In the genomic region with DNA sequence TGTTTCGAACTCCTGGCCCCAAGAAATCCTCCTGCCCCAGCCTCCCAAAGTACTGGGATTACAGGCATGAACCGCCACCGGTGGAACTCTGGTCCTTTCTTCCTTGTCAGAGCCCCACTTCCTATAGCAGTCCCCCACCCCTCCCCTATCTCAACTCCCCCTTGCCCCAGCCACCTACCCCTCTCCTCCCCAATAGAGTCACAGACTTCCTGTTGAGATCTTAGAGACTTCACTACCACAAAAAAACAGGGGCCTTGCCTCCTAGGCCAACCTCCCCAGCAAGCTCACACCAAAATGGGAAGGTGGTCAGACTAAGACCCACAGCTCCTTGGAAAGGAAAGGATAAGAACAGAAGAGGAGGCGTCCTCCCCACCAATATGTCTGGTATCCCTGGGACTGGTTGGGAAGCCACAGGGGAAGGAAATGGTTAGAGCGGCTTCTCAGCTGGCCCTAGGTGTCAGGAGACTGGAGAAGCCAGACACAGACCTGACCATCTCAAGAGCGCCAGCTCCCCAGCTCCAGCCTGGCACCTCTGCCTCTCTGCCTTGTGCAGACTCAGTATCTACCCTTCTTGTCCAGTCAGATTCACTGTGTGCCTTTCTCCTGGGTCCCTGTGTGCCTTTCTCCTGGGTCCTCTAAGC, we compare ENCODE assay signal across 2 cellular contexts.
TF ChIP-seq lines count a peak whose summit lies in the region.

No MANE protein-coding gene starts in this region.

TF ChIP-seq in GM23338, 12 proteins besides CTCF, POLR2A, EP300 and RAD21:
- no peak for TF ChIP-seq EZH2phosphoT487 (IDR thresholded peaks at IDR 0.05; ENCODE audit: unreplicated experiment)
- TF ChIP-seq, protein P1, sequence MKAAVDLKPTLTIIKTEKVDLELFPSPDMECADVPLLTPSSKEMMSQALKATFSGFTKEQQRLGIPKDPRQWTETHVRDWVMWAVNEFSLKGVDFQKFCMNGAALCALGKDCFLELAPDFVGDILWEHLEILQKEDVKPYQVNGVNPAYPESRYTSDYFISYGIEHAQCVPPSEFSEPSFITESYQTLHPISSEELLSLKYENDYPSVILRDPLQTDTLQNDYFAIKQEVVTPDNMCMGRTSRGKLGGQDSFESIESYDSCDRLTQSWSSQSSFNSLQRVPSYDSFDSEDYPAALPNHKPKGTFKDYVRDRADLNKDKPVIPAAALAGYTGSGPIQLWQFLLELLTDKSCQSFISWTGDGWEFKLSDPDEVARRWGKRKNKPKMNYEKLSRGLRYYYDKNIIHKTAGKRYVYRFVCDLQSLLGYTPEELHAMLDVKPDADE (IDR thresholded peaks at IDR 0.05): no peak
- TF ChIP-seq EZH2 (IDR thresholded peaks at IDR 0.05; ENCODE audit: low read depth, unreplicated experiment): no peak
- TF ChIP-seq, protein P2, sequence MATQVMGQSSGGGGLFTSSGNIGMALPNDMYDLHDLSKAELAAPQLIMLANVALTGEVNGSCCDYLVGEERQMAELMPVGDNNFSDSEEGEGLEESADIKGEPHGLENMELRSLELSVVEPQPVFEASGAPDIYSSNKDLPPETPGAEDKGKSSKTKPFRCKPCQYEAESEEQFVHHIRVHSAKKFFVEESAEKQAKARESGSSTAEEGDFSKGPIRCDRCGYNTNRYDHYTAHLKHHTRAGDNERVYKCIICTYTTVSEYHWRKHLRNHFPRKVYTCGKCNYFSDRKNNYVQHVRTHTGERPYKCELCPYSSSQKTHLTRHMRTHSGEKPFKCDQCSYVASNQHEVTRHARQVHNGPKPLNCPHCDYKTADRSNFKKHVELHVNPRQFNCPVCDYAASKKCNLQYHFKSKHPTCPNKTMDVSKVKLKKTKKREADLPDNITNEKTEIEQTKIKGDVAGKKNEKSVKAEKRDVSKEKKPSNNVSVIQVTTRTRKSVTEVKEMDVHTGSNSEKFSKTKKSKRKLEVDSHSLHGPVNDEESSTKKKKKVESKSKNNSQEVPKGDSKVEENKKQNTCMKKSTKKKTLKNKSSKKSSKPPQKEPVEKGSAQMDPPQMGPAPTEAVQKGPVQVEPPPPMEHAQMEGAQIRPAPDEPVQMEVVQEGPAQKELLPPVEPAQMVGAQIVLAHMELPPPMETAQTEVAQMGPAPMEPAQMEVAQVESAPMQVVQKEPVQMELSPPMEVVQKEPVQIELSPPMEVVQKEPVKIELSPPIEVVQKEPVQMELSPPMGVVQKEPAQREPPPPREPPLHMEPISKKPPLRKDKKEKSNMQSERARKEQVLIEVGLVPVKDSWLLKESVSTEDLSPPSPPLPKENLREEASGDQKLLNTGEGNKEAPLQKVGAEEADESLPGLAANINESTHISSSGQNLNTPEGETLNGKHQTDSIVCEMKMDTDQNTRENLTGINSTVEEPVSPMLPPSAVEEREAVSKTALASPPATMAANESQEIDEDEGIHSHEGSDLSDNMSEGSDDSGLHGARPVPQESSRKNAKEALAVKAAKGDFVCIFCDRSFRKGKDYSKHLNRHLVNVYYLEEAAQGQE (IDR thresholded peaks at IDR 0.05; ENCODE audit: unreplicated experiment): no peak
- no peak for TF ChIP-seq NANOG (IDR thresholded peaks at IDR 0.05; ENCODE audit: borderline replicate concordance)
- no peak for TF ChIP-seq POLR2AphosphoS5 (IDR thresholded peaks at IDR 0.05; ENCODE audit: low read depth)

TF ChIP-seq in WTC11, 78 proteins besides CTCF, POLR2A, EP300 and RAD21:
- TF ChIP-seq, protein P3, sequence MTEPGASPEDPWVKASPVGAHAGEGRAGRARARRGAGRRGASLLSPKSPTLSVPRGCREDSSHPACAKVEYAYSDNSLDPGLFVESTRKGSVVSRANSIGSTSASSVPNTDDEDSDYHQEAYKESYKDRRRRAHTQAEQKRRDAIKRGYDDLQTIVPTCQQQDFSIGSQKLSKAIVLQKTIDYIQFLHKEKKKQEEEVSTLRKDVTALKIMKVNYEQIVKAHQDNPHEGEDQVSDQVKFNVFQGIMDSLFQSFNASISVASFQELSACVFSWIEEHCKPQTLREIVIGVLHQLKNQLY (CRISPR knock-in tag; IDR thresholded peaks at IDR 0.05): no peak
- no peak for TF ChIP-seq SMAD3 (CRISPR knock-in tag; IDR thresholded peaks at IDR 0.05; ENCODE audit: borderline replicate concordance)
- no peak for TF ChIP-seq SOX15 (CRISPR knock-in tag; IDR thresholded peaks at IDR 0.05)
- TF ChIP-seq TP53 (CRISPR knock-in tag; IDR thresholded peaks at IDR 0.05): no peak
- TF ChIP-seq, protein P4, sequence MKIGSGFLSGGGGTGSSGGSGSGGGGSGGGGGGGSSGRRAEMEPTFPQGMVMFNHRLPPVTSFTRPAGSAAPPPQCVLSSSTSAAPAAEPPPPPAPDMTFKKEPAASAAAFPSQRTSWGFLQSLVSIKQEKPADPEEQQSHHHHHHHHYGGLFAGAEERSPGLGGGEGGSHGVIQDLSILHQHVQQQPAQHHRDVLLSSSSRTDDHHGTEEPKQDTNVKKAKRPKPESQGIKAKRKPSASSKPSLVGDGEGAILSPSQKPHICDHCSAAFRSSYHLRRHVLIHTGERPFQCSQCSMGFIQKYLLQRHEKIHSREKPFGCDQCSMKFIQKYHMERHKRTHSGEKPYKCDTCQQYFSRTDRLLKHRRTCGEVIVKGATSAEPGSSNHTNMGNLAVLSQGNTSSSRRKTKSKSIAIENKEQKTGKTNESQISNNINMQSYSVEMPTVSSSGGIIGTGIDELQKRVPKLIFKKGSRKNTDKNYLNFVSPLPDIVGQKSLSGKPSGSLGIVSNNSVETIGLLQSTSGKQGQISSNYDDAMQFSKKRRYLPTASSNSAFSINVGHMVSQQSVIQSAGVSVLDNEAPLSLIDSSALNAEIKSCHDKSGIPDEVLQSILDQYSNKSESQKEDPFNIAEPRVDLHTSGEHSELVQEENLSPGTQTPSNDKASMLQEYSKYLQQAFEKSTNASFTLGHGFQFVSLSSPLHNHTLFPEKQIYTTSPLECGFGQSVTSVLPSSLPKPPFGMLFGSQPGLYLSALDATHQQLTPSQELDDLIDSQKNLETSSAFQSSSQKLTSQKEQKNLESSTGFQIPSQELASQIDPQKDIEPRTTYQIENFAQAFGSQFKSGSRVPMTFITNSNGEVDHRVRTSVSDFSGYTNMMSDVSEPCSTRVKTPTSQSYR (CRISPR knock-in tag; IDR thresholded peaks at IDR 0.05): no peak
- TF ChIP-seq, protein P5, sequence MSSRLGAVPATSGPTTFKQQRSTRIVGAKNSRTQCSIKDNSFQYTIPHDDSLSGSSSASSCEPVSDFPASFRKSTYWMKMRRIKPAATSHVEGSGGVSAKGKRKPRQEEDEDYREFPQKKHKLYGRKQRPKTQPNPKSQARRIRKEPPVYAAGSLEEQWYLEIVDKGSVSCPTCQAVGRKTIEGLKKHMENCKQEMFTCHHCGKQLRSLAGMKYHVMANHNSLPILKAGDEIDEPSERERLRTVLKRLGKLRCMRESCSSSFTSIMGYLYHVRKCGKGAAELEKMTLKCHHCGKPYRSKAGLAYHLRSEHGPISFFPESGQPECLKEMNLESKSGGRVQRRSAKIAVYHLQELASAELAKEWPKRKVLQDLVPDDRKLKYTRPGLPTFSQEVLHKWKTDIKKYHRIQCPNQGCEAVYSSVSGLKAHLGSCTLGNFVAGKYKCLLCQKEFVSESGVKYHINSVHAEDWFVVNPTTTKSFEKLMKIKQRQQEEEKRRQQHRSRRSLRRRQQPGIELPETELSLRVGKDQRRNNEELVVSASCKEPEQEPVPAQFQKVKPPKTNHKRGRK (CRISPR knock-in tag; IDR thresholded peaks at IDR 0.05; ENCODE audit: borderline replicate concordance): no peak
- TF ChIP-seq, protein P6, sequence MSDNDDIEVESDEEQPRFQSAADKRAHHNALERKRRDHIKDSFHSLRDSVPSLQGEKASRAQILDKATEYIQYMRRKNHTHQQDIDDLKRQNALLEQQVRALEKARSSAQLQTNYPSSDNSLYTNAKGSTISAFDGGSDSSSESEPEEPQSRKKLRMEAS (CRISPR knock-in tag; IDR thresholded peaks at IDR 0.05): no peak
- TF ChIP-seq, protein P7, sequence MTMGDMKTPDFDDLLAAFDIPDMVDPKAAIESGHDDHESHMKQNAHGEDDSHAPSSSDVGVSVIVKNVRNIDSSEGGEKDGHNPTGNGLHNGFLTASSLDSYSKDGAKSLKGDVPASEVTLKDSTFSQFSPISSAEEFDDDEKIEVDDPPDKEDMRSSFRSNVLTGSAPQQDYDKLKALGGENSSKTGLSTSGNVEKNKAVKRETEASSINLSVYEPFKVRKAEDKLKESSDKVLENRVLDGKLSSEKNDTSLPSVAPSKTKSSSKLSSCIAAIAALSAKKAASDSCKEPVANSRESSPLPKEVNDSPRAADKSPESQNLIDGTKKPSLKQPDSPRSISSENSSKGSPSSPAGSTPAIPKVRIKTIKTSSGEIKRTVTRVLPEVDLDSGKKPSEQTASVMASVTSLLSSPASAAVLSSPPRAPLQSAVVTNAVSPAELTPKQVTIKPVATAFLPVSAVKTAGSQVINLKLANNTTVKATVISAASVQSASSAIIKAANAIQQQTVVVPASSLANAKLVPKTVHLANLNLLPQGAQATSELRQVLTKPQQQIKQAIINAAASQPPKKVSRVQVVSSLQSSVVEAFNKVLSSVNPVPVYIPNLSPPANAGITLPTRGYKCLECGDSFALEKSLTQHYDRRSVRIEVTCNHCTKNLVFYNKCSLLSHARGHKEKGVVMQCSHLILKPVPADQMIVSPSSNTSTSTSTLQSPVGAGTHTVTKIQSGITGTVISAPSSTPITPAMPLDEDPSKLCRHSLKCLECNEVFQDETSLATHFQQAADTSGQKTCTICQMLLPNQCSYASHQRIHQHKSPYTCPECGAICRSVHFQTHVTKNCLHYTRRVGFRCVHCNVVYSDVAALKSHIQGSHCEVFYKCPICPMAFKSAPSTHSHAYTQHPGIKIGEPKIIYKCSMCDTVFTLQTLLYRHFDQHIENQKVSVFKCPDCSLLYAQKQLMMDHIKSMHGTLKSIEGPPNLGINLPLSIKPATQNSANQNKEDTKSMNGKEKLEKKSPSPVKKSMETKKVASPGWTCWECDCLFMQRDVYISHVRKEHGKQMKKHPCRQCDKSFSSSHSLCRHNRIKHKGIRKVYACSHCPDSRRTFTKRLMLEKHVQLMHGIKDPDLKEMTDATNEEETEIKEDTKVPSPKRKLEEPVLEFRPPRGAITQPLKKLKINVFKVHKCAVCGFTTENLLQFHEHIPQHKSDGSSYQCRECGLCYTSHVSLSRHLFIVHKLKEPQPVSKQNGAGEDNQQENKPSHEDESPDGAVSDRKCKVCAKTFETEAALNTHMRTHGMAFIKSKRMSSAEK (CRISPR knock-in tag; IDR thresholded peaks at IDR 0.05; ENCODE audit: borderline replicate concordance): no peak
- TF ChIP-seq FOXJ3 (CRISPR knock-in tag; IDR thresholded peaks at IDR 0.05; ENCODE audit: borderline replicate concordance): no peak
- no peak for TF ChIP-seq TCF7 (CRISPR knock-in tag; IDR thresholded peaks at IDR 0.05; ENCODE audit: low read depth)
- TF ChIP-seq TEAD1 (CRISPR knock-in tag; IDR thresholded peaks at IDR 0.05): no peak
- no peak for TF ChIP-seq ELF4 (CRISPR knock-in tag; IDR thresholded peaks at IDR 0.05; ENCODE audit: low read depth)
- TF ChIP-seq ZNF396 (CRISPR knock-in tag; IDR thresholded peaks at IDR 0.05; ENCODE audit: borderline replicate concordance): no peak
- TF ChIP-seq PRRX2 (CRISPR knock-in tag; IDR thresholded peaks at IDR 0.05): no peak
